In genomic region chr11:10540546-10540914, GRCh38 we compare ENCODE assay signal across 8 cellular contexts. TPM values are rescaled to one million over a fixed set of nuclear protein-coding genes. Genes with fewer than 3 reads are reported as not detected.
DNase-seq lines count a peak whose midpoint lies in the region; ATAC-seq lines count a peak whose summit lies in the region.

No MANE protein-coding gene starts in this region.

- peaks cover 7% of the 10 kb centered on the region for H3K9me3 ChIP-seq in thymus (ENCODE audit: control insufficient read depth)

- H3K36me3 Mint-ChIP-seq in activated T-cell treated with anti-CD3 and anti-CD28 coated beads, Interleukin-2, amount 50 U/mL, for 24 hours (ENCODE audit: low read depth), result peaks cover 4% of the 10 kb centered on the region
- H3K36me3 Mint-ChIP-seq in dendritic cell treated with granulocyte-macrophage colony-stimulating factor and Interleukin-4, amounts not matched to agents 40 ng/mL and 50 ng/mL, for 4 days (ENCODE audit: low read depth), result no peaks in the 10 kb centered on the region

- H3K9me3 Mint-ChIP-seq in activated T-cell treated with anti-CD3 and anti-CD28 coated beads, Interleukin-2, amount 50 U/mL, for 24 hours, result no peaks in the 10 kb centered on the region
- H3K9me3 Mint-ChIP-seq in dendritic cell treated with granulocyte-macrophage colony-stimulating factor and Interleukin-4, amounts not matched to agents 40 ng/mL and 50 ng/mL, for 4 days, result peaks cover 8% of the 10 kb centered on the region

- peak; percentile 31 for ATAC-seq in HG02884 (IDR thresholded peaks at IDR 0.05; ENCODE audit: unreplicated experiment)

- H3K27me3 Mint-ChIP-seq in activated T-cell treated with anti-CD3 and anti-CD28 coated beads, Interleukin-2, amount 50 U/mL, for 24 hours, result no peaks in the 10 kb centered on the region
- H3K27me3 Mint-ChIP-seq in dendritic cell treated with granulocyte-macrophage colony-stimulating factor and Interleukin-4, amounts not matched to agents 40 ng/mL and 50 ng/mL, for 4 days, result no peaks in the 10 kb centered on the region

- intact Hi-C loops in dendritic cell treated with granulocyte-macrophage colony-stimulating factor and Interleukin-4, amounts not matched to agents 40 ng/mL and 50 ng/mL, for 4 days (cut with micrococcal nuclease), result no loop called here

- no peaks in the 10 kb centered on the region for H3K27me3 ChIP-seq in thymus (ENCODE audit: control insufficient read depth, insufficient read depth)

- H3K36me3 ChIP-seq in thymus (ENCODE audit: control insufficient read depth, insufficient read depth), result no peaks in the 10 kb centered on the region

- H3K4me1 ChIP-seq in thymus (ENCODE audit: control insufficient read depth, insufficient read depth, low read length), result peaks cover 23% of the 10 kb centered on the region

- H3K27ac ChIP-seq in thymus (ENCODE audit: low read depth), result peak overlapping the region; percentile 64

- WGBS in thymus, result under 1% methylated on average over 25 of the region's 25 CpGs

- peak overlapping the region; percentile 74 for H3K4me3 ChIP-seq in thymus (ENCODE audit: low read length)

- peak overlapping the region; percentile 91 for H3K4me3 Mint-ChIP-seq in activated T-cell treated with anti-CD3 and anti-CD28 coated beads, Interleukin-2, amount 50 U/mL, for 24 hours
- peak overlapping the region; percentile 81 for H3K4me3 Mint-ChIP-seq in dendritic cell treated with granulocyte-macrophage colony-stimulating factor and Interleukin-4, amounts not matched to agents 40 ng/mL and 50 ng/mL, for 4 days

- H3K27ac Mint-ChIP-seq in activated T-cell treated with anti-CD3 and anti-CD28 coated beads, Interleukin-2, amount 50 U/mL, for 24 hours, result peak overlapping the region; percentile 83
- peak overlapping the region; percentile 88 for H3K27ac Mint-ChIP-seq in dendritic cell treated with granulocyte-macrophage colony-stimulating factor and Interleukin-4, amounts not matched to agents 40 ng/mL and 50 ng/mL, for 4 days

- peaks cover 29% of the 10 kb centered on the region for H3K4me1 Mint-ChIP-seq in activated T-cell treated with anti-CD3 and anti-CD28 coated beads, Interleukin-2, amount 50 U/mL, for 24 hours (ENCODE audit: low read depth)
- H3K4me1 Mint-ChIP-seq in dendritic cell treated with granulocyte-macrophage colony-stimulating factor and Interleukin-4, amounts not matched to agents 40 ng/mL and 50 ng/mL, for 4 days (ENCODE audit: low read depth), result peaks cover 21% of the 10 kb centered on the region

- no peak for DNase-seq in activated T-cell treated with anti-CD3 and anti-CD28 coated beads, Interleukin-2, amount 50 U/mL, for 24 hours
- DNase-seq in activated T-cell treated with anti-CD3 and anti-CD28 coated beads, Interleukin-2, amount 50 U/mL, for 48 hours, result no peak
- DNase-seq in NCI-H748 treated with DMSO at 0.1 percent for 48 hours (lab: John Stamatoyannopoulos, UW), result peak; percentile 11
- DNase-seq in lung microvascular endothelial cell (ENCODE audit: low read depth in 2 of 2), result peak; percentile 43 to 58
- DNase-seq in NCI-H128 (lab: John Stamatoyannopoulos, UW; ENCODE audit: unreplicated experiment), result no peak

RNA-seq across cellular contexts. Expression of gene RNF141, which starts 0.5 kb away (rescaled TPM):
- total RNA-seq in lung microvascular endothelial cell, result 41.2 and 49.0 TPM in 2 replicates
- 20.0 TPM for polyA plus RNA-seq in thymus

RNA-seq across cellular contexts. Expression of gene LYVE1, which starts 27.9 kb away (rescaled TPM):
- 101 and 140 TPM in 2 replicates for total RNA-seq in lung microvascular endothelial cell
- polyA plus RNA-seq in thymus, result 16.1 TPM

Comparison
In these comparisons a context has a peak if more than half of its experiments do, and no peak if none do; other contexts are left out.
1. DNase-seq: peak in NCI-H748 treated with DMSO at 0.1 percent for 48 hours (single experiment) and lung microvascular endothelial cell (2 of 2); none in activated T-cell treated with anti-CD3 and anti-CD28 coated beads, Interleukin-2, amount 50 U/mL, for 24 hours (single experiment), activated T-cell treated with anti-CD3 and anti-CD28 coated beads, Interleukin-2, amount 50 U/mL, for 48 hours (0 of 2) and NCI-H128 (single experiment).